Comparison of ENCODE assay signal across 10 cellular contexts in the genomic region with DNA sequence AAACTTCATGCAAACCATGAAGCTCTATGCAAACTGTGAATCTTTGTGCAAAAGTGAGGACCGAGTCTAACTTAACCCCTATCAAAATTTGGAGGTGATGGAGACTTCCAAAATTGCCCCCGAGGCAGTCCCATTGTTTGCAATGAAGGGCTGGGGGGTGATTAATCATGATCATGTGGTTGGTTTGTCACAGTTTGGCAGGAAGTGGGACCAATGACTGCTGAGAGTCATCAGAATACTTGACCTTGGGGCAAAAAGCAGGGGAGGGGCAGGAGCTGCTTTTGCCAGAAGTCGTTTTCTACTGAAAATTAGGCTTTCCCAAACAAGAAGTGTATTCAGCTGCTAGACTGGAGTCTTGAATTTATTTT. TPM values are rescaled to one million over a fixed set of nuclear protein-coding genes. Genes with fewer than 3 reads are reported as not detected.
DNase-seq lines count a peak whose midpoint lies in the region; ATAC-seq and TF ChIP-seq lines count a peak whose summit lies in the region.
"Had no signal": no experiment of that assay in that cellular context is flagged by ENCODE, and none has a peak within 500 bp of the region (broad histone marks: within the 10 kb centered on the region; RNA-seq: fewer than 3 reads in every experiment).

No MANE protein-coding gene starts in this region.

- H3K4me1 Mint-ChIP-seq in natural killer cell treated with Interleukin-12 subunit alpha and Interleukin-12 subunit beta and Interleukin-15 and Interleukin-18, amount 100 ng/mL, for 72 hours (ENCODE audit: low read depth in 2 of 2): peaks cover 9 to 10% of the 10 kb centered on the region in 2 donors
- H3K4me1 Mint-ChIP-seq in CD4-positive, alpha-beta memory T cell: peaks cover 0 to 9% (median 0%) of the 10 kb centered on the region in 4 donors

- no peaks in the 10 kb centered on the region for H3K9me3 ChIP-seq in CD4-positive, alpha-beta memory T cell (ENCODE audit: control insufficient read depth in 1 of 2, low read length in 2 of 2)
- H3K9me3 ChIP-seq in prostate gland: no peaks in the 10 kb centered on the region

- peak; percentile 20 for DNase-seq in GM03348 (ENCODE audit: low spot score)
- DNase-seq in MV-4-11 (lab: John Stamatoyannopoulos, UW): peak; percentile 28
- DNase-seq in choroid plexus epithelial cell (ENCODE audit: low read depth): peak; percentile 42
- no peak for DNase-seq in natural killer cell treated with Interleukin-12 subunit alpha and Interleukin-12 subunit beta and Interleukin-15 and Interleukin-18, amount 100 ng/mL, for 72 hours (ENCODE audit: low spot score)
- DNase-seq in CD4-positive, alpha-beta memory T cell: no peak
- DNase-seq in NCI-H82 (lab: John Stamatoyannopoulos, UW): no peak
- DNase-seq in prostate gland (ENCODE audit: low spot score): no peak
- DNase-seq: stimulated activated naive CD4-positive, alpha-beta T cell treated with Interleukin-2 at 50 U/mL for 16 hours had no signal

- no peak overlapping the region for H3K27ac ChIP-seq in CD4-positive, alpha-beta memory T cell (ENCODE audit: low read depth, low read length)
- no peak overlapping the region for H3K27ac ChIP-seq in prostate gland

- H3K36me3 Mint-ChIP-seq in natural killer cell treated with Interleukin-12 subunit alpha and Interleukin-12 subunit beta and Interleukin-15 and Interleukin-18, amount 100 ng/mL, for 72 hours: no peaks in the 10 kb centered on the region
- no peaks in the 10 kb centered on the region for H3K36me3 Mint-ChIP-seq in CD4-positive, alpha-beta memory T cell

- H3K4me1 ChIP-seq in CD4-positive, alpha-beta memory T cell (ENCODE audit: insufficient read depth, low read length): no peaks in the 10 kb centered on the region
- peaks cover 8% of the 10 kb centered on the region for H3K4me1 ChIP-seq in prostate gland (replicated peaks)

- no peaks in the 10 kb centered on the region for H3K27me3 ChIP-seq in CD4-positive, alpha-beta memory T cell (ENCODE audit: insufficient read depth, low read length)
- H3K27me3 ChIP-seq in prostate gland (replicated peaks; ENCODE audit: insufficient read depth): no peaks in the 10 kb centered on the region

- intact Hi-C loops in CD4-positive, alpha-beta memory T cell (cut with micrococcal nuclease): no loop called here
- intact Hi-C loops in prostate gland (cut with DNase I): loop anchor here (10.0 kb wide), 1 partner anchor 493 kb away; no protein-coding TSS in a partner anchor

- no peaks in the 10 kb centered on the region for H3K27me3 Mint-ChIP-seq in natural killer cell treated with Interleukin-12 subunit alpha and Interleukin-12 subunit beta and Interleukin-15 and Interleukin-18, amount 100 ng/mL, for 72 hours
- H3K27me3 Mint-ChIP-seq in CD4-positive, alpha-beta memory T cell: no peaks in the 10 kb centered on the region
- H3K27me3 Mint-ChIP-seq: progenitor cell of endocrine pancreas had no signal

- WGBS in prostate gland: 11% methylated on average over 3 of the region's 3 CpGs

- H3K9me3 Mint-ChIP-seq in natural killer cell treated with Interleukin-12 subunit alpha and Interleukin-12 subunit beta and Interleukin-15 and Interleukin-18, amount 100 ng/mL, for 72 hours: no peaks in the 10 kb centered on the region
- H3K9me3 Mint-ChIP-seq in CD4-positive, alpha-beta memory T cell: no peaks in the 10 kb centered on the region

- CTCF ChIA-PET in CD4-positive, alpha-beta memory T cell (lab: Charles Lee; ENCODE audit: partially characterized antibody): interaction anchor here (0.9 to 1.6 kb wide), 3 partner anchors 358 to 490 kb away, joined by 3 to 5 read pairs (median 4); no protein-coding TSS in a partner anchor

- no peak overlapping the region for H3K27ac Mint-ChIP-seq in natural killer cell treated with Interleukin-12 subunit alpha and Interleukin-12 subunit beta and Interleukin-15 and Interleukin-18, amount 100 ng/mL, for 72 hours
- H3K27ac Mint-ChIP-seq in CD4-positive, alpha-beta memory T cell: no peak overlapping the region
- H3K27ac Mint-ChIP-seq: progenitor cell of endocrine pancreas had no signal

- H3K4me3 ChIP-seq in choroid plexus epithelial cell (ENCODE audit: low read depth, low read length) (no peak overlapping the region), prostate gland (no peak overlapping the region)
- no peak overlapping the region for H3K4me3 ChIP-seq in CD4-positive, alpha-beta memory T cell (ENCODE audit: low read length in 2 of 2)

- no peak for TF ChIP-seq POLR2A in prostate gland (IDR thresholded peaks at IDR 0.05)

- no peak for TF ChIP-seq CTCF in choroid plexus epithelial cell (conservative IDR thresholded peaks at IDR 0.05; ENCODE audit: low read depth, low read length)
- TF ChIP-seq CTCF in prostate gland (IDR thresholded peaks at IDR 0.05): no peak

- H3K4me3 Mint-ChIP-seq in natural killer cell treated with Interleukin-12 subunit alpha and Interleukin-12 subunit beta and Interleukin-15 and Interleukin-18, amount 100 ng/mL, for 72 hours: no peak overlapping the region
- H3K4me3 Mint-ChIP-seq in CD4-positive, alpha-beta memory T cell: no peak overlapping the region

- peak; percentile 52 to 62 for ATAC-seq in natural killer cell treated with Interleukin-12 subunit alpha and Interleukin-12 subunit beta and Interleukin-15 and Interleukin-18, amount 100 ng/mL, for 72 hours
- ATAC-seq in GM18520 (IDR thresholded peaks at IDR 0.05; ENCODE audit: unreplicated experiment): no peak

- no peaks in the 10 kb centered on the region for H3K36me3 ChIP-seq in CD4-positive, alpha-beta memory T cell (ENCODE audit: insufficient read depth, low read length)
- H3K36me3 ChIP-seq in prostate gland: no peaks in the 10 kb centered on the region

- POLR2A ChIA-PET in CD4-positive, alpha-beta memory T cell (lab: Charles Lee; ENCODE audit: partially characterized antibody): no interaction called here

RNA-seq across cellular contexts. Expression of gene FZD4, which starts 23.2 kb away (rescaled TPM):
- under 1 TPM; 0.08 to 0.17 TPM for total RNA-seq in natural killer cell treated with Interleukin-12 subunit alpha and Interleukin-12 subunit beta and Interleukin-15 and Interleukin-18, amount 100 ng/mL, for 72 hours
- under 1 TPM; 0.03 to 0.06 TPM for total RNA-seq in CD4-positive, alpha-beta memory T cell
- not detected for polyA plus RNA-seq in CD4-positive, alpha-beta memory T cell
- 10 to 100 TPM; 34.3 to 38.3 TPM for total RNA-seq in prostate gland

Comparison
In these comparisons a context has a peak if more than half of its experiments do, and no peak if none do; other contexts are left out.
1. DNase-seq: peak in GM03348 (single experiment), MV-4-11 (single experiment) and choroid plexus epithelial cell (single experiment); none in natural killer cell treated with Interleukin-12 subunit alpha and Interleukin-12 subunit beta and Interleukin-15 and Interleukin-18, amount 100 ng/mL, for 72 hours (single experiment), CD4-positive, alpha-beta memory T cell (0 of 5), NCI-H82 (single experiment) and prostate gland (single experiment).
2. RNA of gene FZD4, which starts 23.2 kb away (total RNA-seq): 34.3 to 38.3 TPM in prostate gland; 0.08 to 0.17 TPM in natural killer cell treated with Interleukin-12 subunit alpha and Interleukin-12 subunit beta and Interleukin-15 and Interleukin-18, amount 100 ng/mL, for 72 hours and 0.03 to 0.06 TPM in CD4-positive, alpha-beta memory T cell; every median in the first group is over 10 times any median in the second.